15 cellular contexts compared by ENCODE assay signal in genomic region chr9:84845956-84846355, GRCh38.
DNase-seq lines count a peak whose midpoint lies in the region; FAIRE-seq and TF ChIP-seq lines count a peak whose summit lies in the region.
"Had no signal": no experiment of that assay in that cellular context is flagged by ENCODE, and none has a peak within 500 bp of the region (broad histone marks: within the 10 kb centered on the region; RNA-seq: fewer than 3 reads in every experiment).

No MANE protein-coding gene starts in this region.

- POLR2A ChIA-PET in MCF 10A (lab: Yijun Ruan, JAX) = interaction anchor here (0.6 to 1.3 kb wide), 3 partner anchors 10 to 252 kb away, joined by 3 read pairs; no protein-coding TSS in a partner anchor

- H3K36me3 ChIP-seq in breast epithelium (no peaks in the 10 kb centered on the region), ascending aorta (no peaks in the 10 kb centered on the region)
- H3K36me3 ChIP-seq: BLaER1 had no signal

- H3K4me3 Mint-ChIP-seq in MCF 10A (ENCODE audit: unreplicated experiment) (no peak overlapping the region), brain (peak overlapping the region in 2 of 5 experiments; percentile 72 to 74)
- H3K4me3 Mint-ChIP-seq: CD8-positive, alpha-beta memory T cell had no signal

- TF ChIP-seq CTCF in MCF 10A (IDR thresholded peaks at IDR 0.05; ENCODE audit: unreplicated experiment) = no peak
- no peak for TF ChIP-seq CTCF in breast epithelium (IDR thresholded peaks at IDR 0.05)
- TF ChIP-seq CTCF in brain (conservative IDR thresholded peaks at IDR 0.05) = no peak
- TF ChIP-seq CTCF in ascending aorta (IDR thresholded peaks at IDR 0.05) = no peak

- no peaks in the 10 kb centered on the region for H3K27me3 ChIP-seq in breast epithelium
- no peaks in the 10 kb centered on the region for H3K27me3 ChIP-seq in ascending aorta
- H3K27me3 ChIP-seq: BLaER1 had no signal

- H3K27ac Mint-ChIP-seq in MCF 10A (ENCODE audit: low read depth, unreplicated experiment) = peak overlapping the region; percentile 16
- peak overlapping the region in 4 of 5 experiments; percentile 28 to 98 (median 94) for H3K27ac Mint-ChIP-seq in brain
- H3K27ac Mint-ChIP-seq: CD8-positive, alpha-beta memory T cell had no signal

- no peak for DNase-seq in MCF 10A (ENCODE audit: unreplicated experiment)
- no peak for DNase-seq in breast epithelium (ENCODE audit: low spot score in 2 of 2)
- DNase-seq in kidney glomerular epithelial cell (lab: John Stamatoyannopoulos, UW) = peak; percentile 13
- no peak for DNase-seq in GM19239 (ENCODE audit: insufficient read length, low spot score)
- DNase-seq in NCI-H2171 treated with DMSO at 0.1 percent for 48 hours (lab: John Stamatoyannopoulos, UW) = no peak
- DNase-seq in ascending aorta (ENCODE audit: low spot score in 2 of 2) = no peak
- DNase-seq: AML-193; Caco-2; CD8-positive, alpha-beta memory T cell; DND-41; GF-D8; GM23248; H7 had no signal

- TF ChIP-seq POLR2A in breast epithelium (IDR thresholded peaks at IDR 0.05) = no peak

- CTCF ChIA-PET in MCF 10A (lab: Yijun Ruan, JAX) = interaction anchor here (0.7 to 0.9 kb wide), 2 partner anchors 66 to 148 kb away, joined by 3 to 4 read pairs; no protein-coding TSS in a partner anchor

- intact Hi-C loops in MCF 10A (cut with micrococcal nuclease) (no loop called here), breast epithelium (cut with DNase I; ENCODE audit: low total_unique reads) (no loop called here), ascending aorta (cut with DNase I) (no loop called here)

- H3K9me3 Mint-ChIP-seq in MCF 10A (ENCODE audit: unreplicated experiment) = no peaks in the 10 kb centered on the region
- peaks cover 0 to 3% (median 0%) of the 10 kb centered on the region in 5 experiments for H3K9me3 Mint-ChIP-seq in brain

- H3K36me3 Mint-ChIP-seq in MCF 10A (ENCODE audit: insufficient read depth, unreplicated experiment) (no peaks in the 10 kb centered on the region), brain (peaks cover 10% of the 10 kb centered on the region)
- H3K36me3 Mint-ChIP-seq: CD8-positive, alpha-beta memory T cell had no signal

- H3K4me3 ChIP-seq in breast epithelium = no peak overlapping the region
- no peak overlapping the region for H3K4me3 ChIP-seq in ascending aorta
- H3K4me3 ChIP-seq: BLaER1, GM23248 had no signal

- BruUV-seq in MCF 10A (replicated peaks; lab: Mats Ljungman, UMichigan) = no TSS peak

- no peak for FAIRE-seq in GM19239 (lab: Jason Lieb, UNC)

- H3K4me1 ChIP-seq in breast epithelium (no peaks in the 10 kb centered on the region), ascending aorta (no peaks in the 10 kb centered on the region)
- H3K4me1 ChIP-seq: Caco-2 had no signal

- H3K27me3 Mint-ChIP-seq in MCF 10A (ENCODE audit: insufficient read depth, unreplicated experiment) (no peaks in the 10 kb centered on the region), brain (no peaks in the 10 kb centered on the region)

- H3K9me3 ChIP-seq in breast epithelium (no peaks in the 10 kb centered on the region), ascending aorta (no peaks in the 10 kb centered on the region)
- H3K9me3 ChIP-seq: BLaER1, Caco-2 had no signal

- H3K4me1 Mint-ChIP-seq in MCF 10A (ENCODE audit: insufficient read depth, unreplicated experiment) = peaks cover 14% of the 10 kb centered on the region
- H3K4me1 Mint-ChIP-seq in brain = peaks cover 81% of the 10 kb centered on the region
- H3K4me1 Mint-ChIP-seq: CD8-positive, alpha-beta memory T cell had no signal

- H3K27ac ChIP-seq in breast epithelium (peak overlapping the region in 1 of 2 donors; percentile 37), ascending aorta (no peak overlapping the region)
- H3K27ac ChIP-seq: BLaER1, GM23248 had no signal
